26 cellular contexts compared by ENCODE assay signal in the genomic region with DNA sequence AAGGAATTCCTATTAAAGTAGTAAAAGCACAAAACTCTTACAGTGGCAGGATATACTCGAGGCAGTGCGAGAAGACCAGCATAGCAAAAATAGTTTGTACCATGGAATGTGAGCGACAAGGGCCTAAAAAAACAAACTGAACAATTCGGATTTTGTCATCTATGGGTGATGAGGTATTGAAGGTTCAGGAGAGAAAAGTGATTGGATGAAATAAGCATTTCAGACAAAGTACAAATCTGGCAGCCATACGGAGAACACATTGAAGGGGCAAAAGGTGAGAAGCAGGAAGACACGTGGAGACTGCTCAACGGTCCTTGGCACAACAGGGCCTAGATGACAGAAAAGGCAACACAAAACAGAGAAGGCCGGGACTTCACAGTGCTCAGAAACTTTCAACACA. TPM values are rescaled to one million over a fixed set of nuclear protein-coding genes. Genes with fewer than 3 reads are reported as not detected.
A peak's percentile ranks its signal among the peaks of the same experiment; 100 is the strongest.
DNase-seq lines count a peak whose midpoint lies in the region; ATAC-seq, FAIRE-seq and TF ChIP-seq lines count a peak whose summit lies in the region.
"Had no signal": no experiment of that assay in that cellular context is flagged by ENCODE, and none has a peak within 500 bp of the region (broad histone marks: within the 10 kb centered on the region; RNA-seq: fewer than 3 reads in every experiment).

No MANE protein-coding gene starts in this region.

- 60% methylated on average over 8 of the region's 8 CpGs for WGBS in hepatocyte (ENCODE audit: low lambda C conversion rate, missing lambda C conversion rate)

- peaks cover 73% of the 10 kb centered on the region for H4K20me1 ChIP-seq in astrocyte (ENCODE audit: insufficient read depth, low read length)
- peaks cover 24% of the 10 kb centered on the region for H4K20me1 ChIP-seq in hepatocyte (ENCODE audit: insufficient read depth, poor library complexity, severe bottlenecking)

- no peak for TF ChIP-seq POLR2A in gastrocnemius medialis (IDR thresholded peaks at IDR 0.05)

- TF ChIP-seq CTCF in astrocyte (IDR thresholded peaks at IDR 0.05; ENCODE audit: insufficient read depth, low read depth, low read length) (no peak), hepatocyte (IDR thresholded peaks at IDR 0.05; ENCODE audit: poor library complexity) (no peak), gastrocnemius medialis (IDR thresholded peaks at IDR 0.05 in 4 of 5, conservative IDR thresholded peaks at IDR 0.05 in 1 of 5) (no peak)

- H3K27ac ChIP-seq in astrocyte (ENCODE audit: low read depth, low read length) (peak overlapping the region; percentile 30), hepatocyte (peak overlapping the region; percentile 6), gastrocnemius medialis (peak overlapping the region in 3 of 4 donors; percentile 9 to 41 (median 33))
- H3K27ac ChIP-seq: adrenal gland, gastroesophageal sphincter, parathyroid adenoma had no signal

- H3K4me1 ChIP-seq in astrocyte (ENCODE audit: insufficient read depth, low read length) (peaks cover 31% of the 10 kb centered on the region), hepatocyte (ENCODE audit: insufficient read depth) (peaks cover 31% of the 10 kb centered on the region), gastrocnemius medialis (peaks cover 15 to 29% of the 10 kb centered on the region in 2 donors)
- H3K4me1 ChIP-seq: parathyroid adenoma had no signal

- no peaks in the 10 kb centered on the region for H3K9me2 ChIP-seq in hepatocyte (replicated peaks; ENCODE audit: insufficient read depth)

- H2AFZ ChIP-seq in astrocyte (ENCODE audit: low read depth, low read length) (no peak overlapping the region), hepatocyte (no peak overlapping the region)
- H2AFZ ChIP-seq: parathyroid adenoma had no signal

- H3K4me3 Mint-ChIP-seq in astrocyte (ENCODE audit: unreplicated experiment) = no peak overlapping the region
- H3K4me3 Mint-ChIP-seq: activated CD8-positive, alpha-beta T cell treated with anti-CD3 and anti-CD28 coated beads, Interleukin-2, amount 10 ng/mL, durations not matched to agents 7 days and 5 days; CD4-positive, CD25-positive, alpha-beta regulatory T cell; HFFc6; memory B cell had no signal

- H3K27me3 ChIP-seq in astrocyte (ENCODE audit: insufficient read depth, low read length) (no peaks in the 10 kb centered on the region), hepatocyte (no peaks in the 10 kb centered on the region), gastrocnemius medialis (no peaks in the 10 kb centered on the region)
- H3K27me3 ChIP-seq: adrenal gland, gastroesophageal sphincter, sigmoid colon had no signal

- FAIRE-seq in astrocyte (lab: Jason Lieb, UNC) = no peak
- FAIRE-seq: kidney had no signal

- H3K4me2 ChIP-seq in astrocyte (ENCODE audit: low read length) (peak overlapping the region; percentile 51), hepatocyte (peak overlapping the region; percentile 2)

- peaks cover 4% of the 10 kb centered on the region for H3K36me3 Mint-ChIP-seq in astrocyte (ENCODE audit: low read depth, unreplicated experiment)
- H3K36me3 Mint-ChIP-seq: CD4-positive, CD25-positive, alpha-beta regulatory T cell had no signal

- H3K4me3 ChIP-seq in astrocyte (ENCODE audit: insufficient read depth, low read depth, low read length) (no peak overlapping the region), hepatocyte (no peak overlapping the region), gastrocnemius medialis (no peak overlapping the region)
- H3K4me3 ChIP-seq: adrenal gland, gastroesophageal sphincter, sigmoid colon had no signal

- no peaks in the 10 kb centered on the region for H3K27me3 Mint-ChIP-seq in astrocyte (ENCODE audit: low read depth, unreplicated experiment)
- H3K27me3 Mint-ChIP-seq: CD4-positive, CD25-positive, alpha-beta regulatory T cell had no signal

- DNase-seq in EL (peak; percentile 39), astrocyte (ENCODE audit: low read depth) (peak; percentile 70), hepatocyte (ENCODE audit: low spot score) (no peak), gastrocnemius medialis (no peak), HK-2 (ENCODE audit: unreplicated experiment) (no peak), NCI-H345 (lab: John Stamatoyannopoulos, UW) (no peak), posterior vena cava (ENCODE audit: low spot score) (no peak), UCSD-AML1 (lab: John Stamatoyannopoulos, UW; ENCODE audit: unreplicated experiment) (no peak)
- DNase-seq: activated CD8-positive, alpha-beta T cell treated with anti-CD3 and anti-CD28 coated beads, Interleukin-2, amount 10 ng/mL, durations not matched to agents 7 days and 5 days; activated T-cell treated with anti-CD3 and anti-CD28 coated beads, Interleukin-2, amount 50 U/mL, for 1 hour; adrenal gland; CD4-positive, CD25-positive, alpha-beta regulatory T cell; central memory CD4-positive, alpha-beta T cell; erythroblast; GF-D8; HFFc6; kidney; naive thymus-derived CD4-positive, alpha-beta T cell; NCI-H2171; NCI-H526; sigmoid colon; substantia nigra; T-helper 9 cell had no signal

- H3K9me3 Mint-ChIP-seq in astrocyte (ENCODE audit: unreplicated experiment) = no peaks in the 10 kb centered on the region
- H3K9me3 Mint-ChIP-seq: HFFc6 had no signal

- H3K27ac Mint-ChIP-seq in astrocyte (ENCODE audit: unreplicated experiment) = peak overlapping the region; percentile 14
- H3K27ac Mint-ChIP-seq: activated CD8-positive, alpha-beta T cell treated with anti-CD3 and anti-CD28 coated beads, Interleukin-2, amount 10 ng/mL, durations not matched to agents 7 days and 5 days; CD4-positive, CD25-positive, alpha-beta regulatory T cell; HFFc6; memory B cell had no signal

- peaks cover 5% of the 10 kb centered on the region for H3K36me3 ChIP-seq in astrocyte (ENCODE audit: insufficient read depth, low read length)
- no peaks in the 10 kb centered on the region for H3K36me3 ChIP-seq in hepatocyte (replicated peaks; ENCODE audit: insufficient read depth, low read depth)
- H3K36me3 ChIP-seq in gastrocnemius medialis = no peaks in the 10 kb centered on the region
- H3K36me3 ChIP-seq: adrenal gland, gastroesophageal sphincter, sigmoid colon had no signal

- H3K9ac ChIP-seq in astrocyte (ENCODE audit: low read length) = peak overlapping the region; percentile 9
- H3K9ac ChIP-seq: parathyroid adenoma had no signal

- H3K4me1 Mint-ChIP-seq in astrocyte (ENCODE audit: low read depth, unreplicated experiment) = peaks cover 40% of the 10 kb centered on the region
- H3K4me1 Mint-ChIP-seq: CD4-positive, CD25-positive, alpha-beta regulatory T cell; memory B cell; naive thymus-derived CD4-positive, alpha-beta T cell had no signal

- intact Hi-C loops in gastrocnemius medialis (cut with DNase I; ENCODE audit: low total_unique reads) (no loop called here), posterior vena cava (cut with DNase I) (no loop called here)

- H3K79me2 ChIP-seq in astrocyte (ENCODE audit: insufficient read depth, low read length) (peaks cover 94% of the 10 kb centered on the region), hepatocyte (peaks cover 98% of the 10 kb centered on the region)

- no peak for ATAC-seq in gastrocnemius medialis
- ATAC-seq: activated CD8-positive, alpha-beta T cell treated with anti-CD3 and anti-CD28 coated beads, Interleukin-2, amount 10 ng/mL, durations not matched to agents 7 days and 5 days; gastroesophageal sphincter; naive thymus-derived CD4-positive, alpha-beta T cell had no signal

- in situ Hi-C loops in gastrocnemius medialis (cut with MboI; ENCODE audit: low sequenced_read_pairs in 4 of 4) = no loop called here

- H3K9me3 ChIP-seq in astrocyte (ENCODE audit: insufficient read depth, low read depth, low read length) = no peaks in the 10 kb centered on the region
- H3K9me3 ChIP-seq in hepatocyte (ENCODE audit: low read depth) = no peaks in the 10 kb centered on the region
- H3K9me3 ChIP-seq in gastrocnemius medialis = no peaks in the 10 kb centered on the region
- H3K9me3 ChIP-seq: adrenal gland, gastroesophageal sphincter, sigmoid colon had no signal

RNA-seq across cellular contexts. Expression of a gene that starts 22.5 kb away (rescaled TPM):
- total RNA-seq in astrocyte (125 and 150 TPM in 2 replicates), hepatocyte (72.0 and 75.6 TPM in 2 replicates), gastrocnemius medialis (10 to 100 TPM in 1 of 4 donors, 1 to 10 TPM in 3; 2.5 to 10.6 (median 4.1) TPM), posterior vena cava (100 to 1,000 TPM; 232 to 233 TPM)
- 87.8 and 104 TPM in 2 replicates for polyA plus RNA-seq in hepatocyte

Comparison
In these comparisons a context has a peak if more than half of its experiments do, and no peak if none do; other contexts are left out.
1. DNase-seq: peak in EL (single experiment) and astrocyte (single experiment); none in hepatocyte (single experiment), gastrocnemius medialis (0 of 2), HK-2 (single experiment), NCI-H345 (single experiment), posterior vena cava (single experiment) and UCSD-AML1 (single experiment).
2. Peak in every context shown above with its lines, with median percentiles within 50 percentile points of each other: H3K27ac ChIP-seq.